Comparison of ENCODE assay signal across 34 cellular contexts in genomic region chr12:68070957-68071356, GRCh38.
"Had no signal": no experiment of that assay in that cellular context is flagged by ENCODE, and none has a peak within 500 bp of the region (broad histone marks: within the 10 kb centered on the region; RNA-seq: fewer than 3 reads in every experiment).

No MANE protein-coding gene starts in this region.

- H3K27ac ChIP-seq: KMS-11 had no signal

- DNase-seq: Karpas-422, Kasumi-1, KBM-7, KG1, MG63, MM.1S, NCI-H1048, NCI-H1092, NCI-H1092 treated with DMSO at 0.1 percent for 48 hours, NCI-H1105, NCI-H1105 treated with DMSO at 0.1 percent for 48 hours, NCI-H1417, NCI-H1417 treated with DMSO at 0.1 percent for 48 hours, NCI-H1436, NCI-H1436 treated with DMSO at 0.1 percent for 48 hours, NCI-H146, NCI-H1694, NCI-H1694 treated with DMSO at 0.1 percent for 48 hours, NCI-H187, NCI-H187 treated with DMSO at 0.1 percent for 48 hours, NCI-H1930, NCI-H2029, NCI-H2029 treated with DMSO at 0.1 percent for 48 hours, NCI-H2081, NCI-H2081 treated with DMSO at 0.1 percent for 48 hours, NCI-H2107, NCI-H2171, NCI-H2171 treated with DMSO at 0.1 percent for 48 hours, NCI-H2227 treated with DMSO at 0.1 percent for 48 hours, NCI-H226, NCI-H345, NCI-H446, NCI-H446 treated with DMSO at 0.1 percent for 48 hours had no signal

- H3K9ac ChIP-seq: KMS-11 had no signal

- H3K36me3 ChIP-seq: MG63 had no signal

- H3K4me3 ChIP-seq: MG63 had no signal
